Comparison of ENCODE assay signal across 12 cellular contexts in genomic region chr11:74820763-74821162, GRCh38.
A peak's percentile ranks its signal among the peaks of the same experiment; 100 is the strongest.
DNase-seq lines count a peak whose midpoint lies in the region; ATAC-seq and TF ChIP-seq lines count a peak whose summit lies in the region.
"Had no signal": no experiment of that assay in that cellular context is flagged by ENCODE, and none has a peak within 500 bp of the region (broad histone marks: within the 10 kb centered on the region; RNA-seq: fewer than 3 reads in every experiment).

No MANE protein-coding gene starts in this region.

- no peak for ATAC-seq in GM21390 (IDR thresholded peaks at IDR 0.05; ENCODE audit: unreplicated experiment)
- no peak for ATAC-seq in HG03432 (IDR thresholded peaks at IDR 0.05; ENCODE audit: unreplicated experiment)
- ATAC-seq: activated T-cell treated with anti-CD3 and anti-CD28 coated beads, Interleukin-2, amount 50 U/mL, for 4 hours had no signal

- H3K27ac ChIP-seq in breast epithelium (no peak overlapping the region), vagina (peak overlapping the region; percentile 5), transverse colon (peak overlapping the region in 2 of 4 donors; percentile 28 to 45)

- 92 to 100% methylated on average over 1 of the region's 1 CpG for WGBS in transverse colon (ENCODE audit: low coverage in 1 of 2), 2 donors

- in situ Hi-C loops in transverse colon (cut with MboI; ENCODE audit: low pct_ligation_motif_present in 1 of 4, low pct_unique_long_range_greater_than_20kb in 1 of 4, low sequenced_read_pairs in 3 of 4), result no loop called here

- H3K27me3 Mint-ChIP-seq in MCF 10A (ENCODE audit: insufficient read depth, unreplicated experiment), result no peaks in the 10 kb centered on the region
- peaks cover 0 to 3% (median 0%) of the 10 kb centered on the region in 3 donors for H3K27me3 Mint-ChIP-seq in immature natural killer cell (ENCODE audit: low read depth in 3 of 3)

- H3K4me3 ChIP-seq in breast epithelium (no peak overlapping the region), vagina (no peak overlapping the region), transverse colon (no peak overlapping the region)

- no peaks in the 10 kb centered on the region for H3K36me3 ChIP-seq in breast epithelium
- no peaks in the 10 kb centered on the region for H3K36me3 ChIP-seq in vagina
- peaks cover 0 to 28% (median 7%) of the 10 kb centered on the region in 4 donors for H3K36me3 ChIP-seq in transverse colon

- BruUV-seq in MCF 10A (replicated peaks; lab: Mats Ljungman, UMichigan), result no TSS peak

- intact Hi-C loops in MCF 10A (cut with micrococcal nuclease), result loop anchor here (10.0 kb wide), 1 partner anchor 186 kb away; no protein-coding TSS in a partner anchor
- intact Hi-C loops in breast epithelium (cut with DNase I; ENCODE audit: low total_unique reads), result no loop called here
- intact Hi-C loops in vagina (cut with DNase I), result no loop called here
- intact Hi-C loops in transverse colon (cut with DNase I; ENCODE audit: low total_unique reads), result no loop called here

- no peaks in the 10 kb centered on the region for H3K4me1 ChIP-seq in breast epithelium
- H3K4me1 ChIP-seq in vagina, result peaks cover 19% of the 10 kb centered on the region
- H3K4me1 ChIP-seq in transverse colon, result peaks cover 0 to 31% (median 7%) of the 10 kb centered on the region in 4 donors

- H3K27ac Mint-ChIP-seq in MCF 10A (ENCODE audit: low read depth, unreplicated experiment), result no peak overlapping the region
- peak overlapping the region in 5 of 6 donors; percentile 12 to 87 (median 47) for H3K27ac Mint-ChIP-seq in immature natural killer cell

- H3K27me3 ChIP-seq in breast epithelium (no peaks in the 10 kb centered on the region), vagina (no peaks in the 10 kb centered on the region), transverse colon (no peaks in the 10 kb centered on the region)

- TF ChIP-seq EP300 in transverse colon (IDR thresholded peaks at IDR 0.05; ENCODE audit: low read depth), result no peak

- H3K4me3 Mint-ChIP-seq in MCF 10A (ENCODE audit: unreplicated experiment) (no peak overlapping the region), immature natural killer cell (peak overlapping the region in 3 of 5 donors; percentile 18 to 56 (median 31))
- H3K4me3 Mint-ChIP-seq: activated T-cell treated with anti-CD3 and anti-CD28 coated beads, Interleukin-2, amount 50 U/mL, for 4 hours had no signal

- CTCF ChIA-PET in MCF 10A (lab: Yijun Ruan, JAX), result interaction anchor here (0.7 to 0.8 kb wide), 2 partner anchors 31 to 757 kb away, joined by 3 read pairs; no protein-coding TSS in a partner anchor

- H3K9me3 ChIP-seq in breast epithelium (peaks cover 0 to 9% of the 10 kb centered on the region in 2 donors), vagina (no peaks in the 10 kb centered on the region), transverse colon (peaks cover 0 to 10% of the 10 kb centered on the region in 2 donors)

- H3K4me1 Mint-ChIP-seq in MCF 10A (ENCODE audit: insufficient read depth, unreplicated experiment) (peaks cover 17% of the 10 kb centered on the region), immature natural killer cell (peaks cover 70 to 91% of the 10 kb centered on the region in 2 donors)

- POLR2A ChIA-PET in MCF 10A (lab: Yijun Ruan, JAX), result interaction anchor here (0.6 to 1.1 kb wide), 2 partner anchors 72 to 77 kb away, joined by 3 read pairs; partner anchors contain the start of gene RNF169

- H3K36me3 Mint-ChIP-seq in MCF 10A (ENCODE audit: insufficient read depth, unreplicated experiment), result peaks cover 42% of the 10 kb centered on the region
- H3K36me3 Mint-ChIP-seq in immature natural killer cell, result peaks cover 26 to 49% (median 35%) of the 10 kb centered on the region in 3 donors

- TF ChIP-seq CTCF in MCF 10A (IDR thresholded peaks at IDR 0.05; ENCODE audit: unreplicated experiment) (no peak), breast epithelium (IDR thresholded peaks at IDR 0.05) (no peak), vagina (IDR thresholded peaks at IDR 0.05) (no peak), transverse colon (IDR thresholded peaks at IDR 0.05) (no peak)

- H3K9me3 Mint-ChIP-seq in MCF 10A (ENCODE audit: unreplicated experiment) (peaks cover 16% of the 10 kb centered on the region), immature natural killer cell (peaks cover 0 to 15% (median 6%) of the 10 kb centered on the region in 6 donors)

- TF ChIP-seq POLR2A in breast epithelium (IDR thresholded peaks at IDR 0.05) (no peak), vagina (IDR thresholded peaks at IDR 0.05) (no peak), transverse colon (IDR thresholded peaks at IDR 0.05) (no peak)

- DNase-seq in MCF 10A (ENCODE audit: unreplicated experiment) (peak; percentile 55), breast epithelium (ENCODE audit: low spot score in 2 of 2) (no peak), astrocyte of the hippocampus (ENCODE audit: low read depth, low spot score) (peak; percentile 89), immature natural killer cell (no peak), vagina (ENCODE audit: extremely low spot score in 2 of 2) (no peak), transverse colon (no peak)
- DNase-seq: activated T-cell treated with anti-CD3 and anti-CD28 coated beads, Interleukin-2, amount 50 U/mL, for 4 hours; left cardiac atrium; NCI-H748 treated with DMSO at 0.1 percent for 48 hours; retina had no signal

Comparison
In these comparisons a context has a peak if more than half of its experiments do, and no peak if none do; other contexts are left out.
1. DNase-seq: peak in MCF 10A (single experiment) and astrocyte of the hippocampus (single experiment); none in breast epithelium (0 of 2), immature natural killer cell (0 of 3), vagina (0 of 2) and transverse colon (single experiment).